Comparison of ENCODE assay signal across 12 cellular contexts in the genomic region with DNA sequence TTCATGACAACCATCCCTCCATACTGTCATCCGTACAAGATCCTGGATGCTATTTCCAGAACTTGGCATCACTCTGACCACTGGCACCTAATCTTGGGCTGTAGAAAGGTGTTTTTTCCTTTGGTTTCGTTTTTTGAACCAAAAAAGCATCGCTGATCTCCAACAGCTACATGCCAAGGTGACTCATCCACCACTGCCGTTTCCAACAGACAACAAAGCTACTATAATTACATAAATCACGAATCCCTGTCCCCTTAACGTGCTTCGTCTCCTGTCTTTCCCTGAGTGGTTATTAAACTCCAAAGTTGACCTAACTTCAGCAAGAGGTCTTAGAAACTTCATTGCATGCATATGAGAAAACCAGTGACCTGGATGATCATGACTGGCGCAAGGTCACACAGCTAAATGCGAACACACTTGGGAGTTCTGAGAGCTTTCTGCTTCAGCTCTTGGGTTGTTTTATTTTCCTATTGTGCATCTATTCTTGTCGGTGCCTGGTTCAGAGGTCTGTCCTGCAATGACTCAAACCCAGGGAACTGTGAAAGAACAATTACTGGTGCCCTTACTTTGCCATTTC.
DNase-seq lines count a peak whose midpoint lies in the region; ATAC-seq and TF ChIP-seq lines count a peak whose summit lies in the region.
"Had no signal": no experiment of that assay in that cellular context is flagged by ENCODE, and none has a peak within 500 bp of the region (broad histone marks: within the 10 kb centered on the region; RNA-seq: fewer than 3 reads in every experiment).

No MANE protein-coding gene starts in this region.

- in situ Hi-C loops in mammary epithelial cell (cut with MboI; ENCODE audit: low sequenced_read_pairs in 2 of 2), result no loop called here

- H4K20me1 ChIP-seq in mammary epithelial cell (ENCODE audit: insufficient read depth, low read length), result no peaks in the 10 kb centered on the region

- DNase-seq in mammary epithelial cell (peak; percentile 20), NCI-H1417 treated with DMSO at 0.1 percent for 48 hours (lab: John Stamatoyannopoulos, UW) (no peak), type B pancreatic cell (ENCODE audit: extremely low spot score, unreplicated experiment) (no peak), COR-L47 (lab: John Stamatoyannopoulos, UW) (no peak), SHP77 treated with DMSO at 0.1 percent for 48 hours (lab: John Stamatoyannopoulos, UW) (no peak)
- DNase-seq: foreskin melanocyte, NCI-H1092 had no signal

- H3K4me3 ChIP-seq in mammary epithelial cell (replicated peaks in 1 of 3; ENCODE audit: insufficient read depth in 1 of 3, low read depth in 2 of 3, low read length in 3 of 3) (no peak overlapping the region), parathyroid adenoma (ENCODE audit: low read depth, low read length) (no peak overlapping the region)
- H3K4me3 ChIP-seq: SK-N-MC had no signal

- H3K4me2 ChIP-seq in mammary epithelial cell (ENCODE audit: insufficient read depth, low read depth, low read length), result no peak overlapping the region
- peak overlapping the region; percentile 4 for H3K4me2 ChIP-seq in parathyroid adenoma (ENCODE audit: low read length)

- dilution Hi-C loops in mammary epithelial cell (cut with HindIII; ENCODE audit: low sequenced_read_pairs), result no loop called here

- H3K27me3 Mint-ChIP-seq in type B pancreatic cell, result no peaks in the 10 kb centered on the region

- H2AFZ ChIP-seq in mammary epithelial cell (ENCODE audit: low read depth, low read length) (no peak overlapping the region), parathyroid adenoma (no peak overlapping the region)

- WGBS in mammary epithelial cell (ENCODE audit: low coverage, missing lambda C conversion rate), result 70% methylated on average over 10 of the region's 10 CpGs

- H3K36me3 ChIP-seq in mammary epithelial cell (ENCODE audit: insufficient read depth, low read length), result no peaks in the 10 kb centered on the region
- no peaks in the 10 kb centered on the region for H3K36me3 ChIP-seq in parathyroid adenoma (ENCODE audit: control insufficient read depth, insufficient read depth, low read length)

- no peak overlapping the region for H3K4me3 Mint-ChIP-seq in type B pancreatic cell

- no peaks in the 10 kb centered on the region for H3K36me3 Mint-ChIP-seq in type B pancreatic cell

- no peak overlapping the region for H3K27ac Mint-ChIP-seq in type B pancreatic cell

- H3K27me3 ChIP-seq in mammary epithelial cell (ENCODE audit: insufficient read depth, low read length) (no peaks in the 10 kb centered on the region), parathyroid adenoma (ENCODE audit: control insufficient read depth, insufficient read depth, low read length) (no peaks in the 10 kb centered on the region)
- H3K27me3 ChIP-seq: neutrophil had no signal

- H3K79me2 ChIP-seq in mammary epithelial cell (ENCODE audit: insufficient read depth, low read length), result no peaks in the 10 kb centered on the region
- H3K79me2 ChIP-seq in parathyroid adenoma, result peaks cover 44% of the 10 kb centered on the region

- H3K9me3 ChIP-seq in mammary epithelial cell (replicated peaks; ENCODE audit: insufficient read depth, low read length), result no peaks in the 10 kb centered on the region
- no peaks in the 10 kb centered on the region for H3K9me3 ChIP-seq in parathyroid adenoma (ENCODE audit: control insufficient read depth, low read length)
- H3K9me3 ChIP-seq: neutrophil had no signal

- H3K27ac ChIP-seq in mammary epithelial cell (ENCODE audit: insufficient read depth, low read depth, low read length), result no peak overlapping the region
- no peak overlapping the region for H3K27ac ChIP-seq in parathyroid adenoma
- H3K27ac ChIP-seq: neutrophil, SK-N-MC had no signal

- no peaks in the 10 kb centered on the region for H3K9me3 Mint-ChIP-seq in type B pancreatic cell

- intact Hi-C loops in mammary epithelial cell (cut with micrococcal nuclease), result no loop called here

- no peak overlapping the region for H3K9ac ChIP-seq in mammary epithelial cell (ENCODE audit: insufficient read depth, low read length)
- no peak overlapping the region for H3K9ac ChIP-seq in parathyroid adenoma

- no peak for TF ChIP-seq CTCF in mammary epithelial cell (conservative IDR thresholded peaks at IDR 0.05 in 1 of 2, IDR thresholded peaks at IDR 0.05 in 1 of 2; ENCODE audit: extremely low read depth in 1 of 2, insufficient read depth in 1 of 2, low read depth in 1 of 2, low read length in 2 of 2)
- no peak for TF ChIP-seq CTCF in parathyroid adenoma (IDR thresholded peaks at IDR 0.05)
- TF ChIP-seq CTCF in type B pancreatic cell (conservative IDR thresholded peaks at IDR 0.05), result no peak

- CTCF ChIA-PET in mammary epithelial cell (lab: Charles Lee; ENCODE audit: low non-redundant PET), result interaction anchor here (0.5 kb wide), 1 partner anchor 316 kb away, joined by 4 read pairs; no protein-coding TSS in a partner anchor

- no peaks in the 10 kb centered on the region for H3K4me1 ChIP-seq in mammary epithelial cell (ENCODE audit: insufficient read depth, low read length)
- no peaks in the 10 kb centered on the region for H3K4me1 ChIP-seq in parathyroid adenoma

- H3K4me1 Mint-ChIP-seq in type B pancreatic cell (ENCODE audit: unreplicated experiment), result peaks cover 20% of the 10 kb centered on the region

- BruUV-seq in mammary epithelial cell (replicated peaks; lab: Mats Ljungman, UMichigan), result no TSS peak

- ATAC-seq in GM18520 (IDR thresholded peaks at IDR 0.05; ENCODE audit: unreplicated experiment) (peak; percentile 34), HG03469 (IDR thresholded peaks at IDR 0.05; ENCODE audit: unreplicated experiment) (peak; percentile 74)
